1 cellular context compared by ENCODE assay signal in the genomic region with DNA sequence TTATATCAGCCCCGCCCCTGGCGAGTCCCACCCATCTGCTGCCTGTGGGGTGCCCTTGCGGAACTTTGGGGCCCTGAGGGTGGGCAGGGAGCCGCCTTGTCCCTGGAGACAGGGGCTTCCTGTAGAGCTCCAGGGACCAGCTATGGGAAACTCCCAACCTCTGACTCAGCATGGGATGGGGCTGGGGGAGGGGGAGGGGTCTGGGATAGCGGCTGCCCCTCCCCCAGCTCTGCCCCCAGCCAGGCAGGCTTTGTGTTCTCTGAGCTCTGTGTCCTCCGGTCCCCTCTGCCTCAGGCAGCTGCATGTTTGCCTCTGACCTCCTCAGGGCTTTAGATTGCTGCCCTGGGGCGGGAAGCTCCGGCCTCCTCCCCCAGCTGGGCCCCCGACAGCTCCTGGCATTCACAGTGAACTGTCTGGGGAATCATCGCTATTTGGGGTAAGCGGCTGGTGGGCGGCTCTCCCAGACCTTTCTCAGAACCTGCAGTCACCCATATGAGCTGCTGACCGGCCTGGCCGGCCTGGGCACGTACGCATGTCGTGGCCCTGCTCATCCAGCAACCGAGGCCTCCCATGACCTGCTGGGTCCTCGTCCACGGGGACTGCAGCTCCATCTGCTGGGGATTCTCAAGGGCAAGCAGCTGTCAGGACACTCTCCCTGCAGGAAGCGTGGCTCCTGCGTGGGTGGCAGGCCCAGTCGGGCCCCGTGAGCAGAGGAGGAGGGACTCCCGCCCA.
TF ChIP-seq lines count a peak whose summit lies in the region.

No MANE protein-coding gene starts in this region.

TF ChIP-seq in HepG2, 621 proteins besides CTCF, POLR2A, EP300 and RAD21 (continued from another document and continues in another):
- no peak for TF ChIP-seq ZHX2 (IDR thresholded peaks at IDR 0.05; ENCODE audit: low read depth)
- no peak for TF ChIP-seq ZHX2 (CRISPR knock-in tag; IDR thresholded peaks at IDR 0.05; ENCODE audit: borderline replicate concordance)
- no peak for TF ChIP-seq POGZ (CRISPR knock-in tag; IDR thresholded peaks at IDR 0.05)
- TF ChIP-seq HOXA5 (CRISPR knock-in tag; IDR thresholded peaks at IDR 0.05): peak; percentile 74
- TF ChIP-seq GATA4 (IDR thresholded peaks at IDR 0.05; ENCODE audit: borderline replicate concordance, low read depth): no peak
- TF ChIP-seq DDIT3 (CRISPR knock-in tag; IDR thresholded peaks at IDR 0.05): no peak
- no peak; the same call in 1 of the 2 replicates for TF ChIP-seq JDP2 (CRISPR knock-in tag; IDR thresholded peaks at IDR 0.05; ENCODE audit: borderline replicate concordance)
- TF ChIP-seq ZNF234 (CRISPR knock-in tag; conservative IDR thresholded peaks at IDR 0.05): no peak
- no peak for TF ChIP-seq SNRNP70 (IDR thresholded peaks at IDR 0.05; ENCODE audit: low read depth, low read length)
- no peak for TF ChIP-seq MLXIP (CRISPR knock-in tag; IDR thresholded peaks at IDR 0.05; ENCODE audit: borderline replicate concordance)
- TF ChIP-seq THYN1 (CRISPR knock-in tag; IDR thresholded peaks at IDR 0.05; ENCODE audit: borderline replicate concordance, low read depth): peak; percentile 53; the same call in 1 of the 2 replicates
- TF ChIP-seq ZNF644 (CRISPR knock-in tag; IDR thresholded peaks at IDR 0.05; ENCODE audit: low read depth): 0 out of 2 replicates have a peak, but pooled peaks have one; percentile 6
- TF ChIP-seq MXD3 (CRISPR knock-in tag; IDR thresholded peaks at IDR 0.05): peak; percentile 73
- no peak for TF ChIP-seq ZHX1 (CRISPR knock-in tag; IDR thresholded peaks at IDR 0.05; ENCODE audit: low read depth)
- TF ChIP-seq ZNF557 (CRISPR knock-in tag; IDR thresholded peaks at IDR 0.05): no peak
- no peak for TF ChIP-seq ISX (CRISPR knock-in tag; conservative IDR thresholded peaks at IDR 0.05)
- no peak for TF ChIP-seq SOX13 (IDR thresholded peaks at IDR 0.05)
- peak in 1 of 2 experiments; percentile 51; a peak in 1 of 4 replicates for TF ChIP-seq SOX13 (CRISPR knock-in tag; conservative IDR thresholded peaks at IDR 0.05 in 1 of 2, IDR thresholded peaks at IDR 0.05 in 1 of 2)
- no peak for TF ChIP-seq FLYWCH1 (CRISPR knock-in tag; IDR thresholded peaks at IDR 0.05)
- TF ChIP-seq, protein P1, sequence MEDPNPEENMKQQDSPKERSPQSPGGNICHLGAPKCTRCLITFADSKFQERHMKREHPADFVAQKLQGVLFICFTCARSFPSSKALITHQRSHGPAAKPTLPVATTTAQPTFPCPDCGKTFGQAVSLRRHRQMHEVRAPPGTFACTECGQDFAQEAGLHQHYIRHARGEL (CRISPR knock-in tag; IDR thresholded peaks at IDR 0.05): no peak
- no peak for TF ChIP-seq NR1H2 (CRISPR knock-in tag; IDR thresholded peaks at IDR 0.05; ENCODE audit: borderline replicate concordance, low read depth)
- TF ChIP-seq ZNF256 (CRISPR knock-in tag; conservative IDR thresholded peaks at IDR 0.05): no peak
- TF ChIP-seq, protein P2, sequence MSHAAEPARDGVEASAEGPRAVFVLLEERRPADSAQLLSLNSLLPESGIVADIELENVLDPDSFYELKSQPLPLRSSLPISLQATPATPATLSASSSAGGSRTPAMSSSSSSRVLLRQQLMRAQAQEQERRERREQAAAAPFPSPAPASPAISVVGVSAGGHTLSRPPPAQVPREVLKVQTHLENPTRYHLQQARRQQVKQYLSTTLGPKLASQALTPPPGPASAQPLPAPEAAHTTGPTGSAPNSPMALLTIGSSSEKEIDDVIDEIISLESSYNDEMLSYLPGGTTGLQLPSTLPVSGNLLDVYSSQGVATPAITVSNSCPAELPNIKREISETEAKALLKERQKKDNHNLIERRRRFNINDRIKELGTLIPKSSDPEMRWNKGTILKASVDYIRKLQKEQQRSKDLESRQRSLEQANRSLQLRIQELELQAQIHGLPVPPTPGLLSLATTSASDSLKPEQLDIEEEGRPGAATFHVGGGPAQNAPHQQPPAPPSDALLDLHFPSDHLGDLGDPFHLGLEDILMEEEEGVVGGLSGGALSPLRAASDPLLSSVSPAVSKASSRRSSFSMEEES (CRISPR knock-in tag; IDR thresholded peaks at IDR 0.05): peak; percentile 73; the same call in 1 of the 2 replicates
- TF ChIP-seq, protein P3, sequence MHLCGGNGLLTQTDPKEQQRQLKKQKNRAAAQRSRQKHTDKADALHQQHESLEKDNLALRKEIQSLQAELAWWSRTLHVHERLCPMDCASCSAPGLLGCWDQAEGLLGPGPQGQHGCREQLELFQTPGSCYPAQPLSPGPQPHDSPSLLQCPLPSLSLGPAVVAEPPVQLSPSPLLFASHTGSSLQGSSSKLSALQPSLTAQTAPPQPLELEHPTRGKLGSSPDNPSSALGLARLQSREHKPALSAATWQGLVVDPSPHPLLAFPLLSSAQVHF (CRISPR knock-in tag; IDR thresholded peaks at IDR 0.05): no peak
- no peak for TF ChIP-seq RORA (CRISPR knock-in tag; IDR thresholded peaks at IDR 0.05)
- TF ChIP-seq ZNF460 (CRISPR knock-in tag; IDR thresholded peaks at IDR 0.05; ENCODE audit: borderline replicate concordance): peak; percentile 18; the same call in 1 of the 2 replicates
- TF ChIP-seq PHB2 (IDR thresholded peaks at IDR 0.05; ENCODE audit: partially characterized antibody): no peak
- TF ChIP-seq ZBTB33 (CRISPR knock-in tag; IDR thresholded peaks at IDR 0.05): no peak
- TF ChIP-seq CEBPG (CRISPR knock-in tag; IDR thresholded peaks at IDR 0.05): no peak; the same call in none of the 2 replicates
- 0 out of 2 replicates have a peak, but pooled peaks have one; percentile 46 for TF ChIP-seq FIP1L1 (IDR thresholded peaks at IDR 0.05; ENCODE audit: borderline replicate concordance, insufficient read depth, low read depth, low read length)
- TF ChIP-seq CSRNP1 (CRISPR knock-in tag; IDR thresholded peaks at IDR 0.05): no peak
- TF ChIP-seq HINFP (CRISPR knock-in tag; IDR thresholded peaks at IDR 0.05; ENCODE audit: low read depth): peak; percentile 47; the same call in 1 of the 2 replicates
